ENCODE assay signal across 1 cellular context in the genomic region with DNA sequence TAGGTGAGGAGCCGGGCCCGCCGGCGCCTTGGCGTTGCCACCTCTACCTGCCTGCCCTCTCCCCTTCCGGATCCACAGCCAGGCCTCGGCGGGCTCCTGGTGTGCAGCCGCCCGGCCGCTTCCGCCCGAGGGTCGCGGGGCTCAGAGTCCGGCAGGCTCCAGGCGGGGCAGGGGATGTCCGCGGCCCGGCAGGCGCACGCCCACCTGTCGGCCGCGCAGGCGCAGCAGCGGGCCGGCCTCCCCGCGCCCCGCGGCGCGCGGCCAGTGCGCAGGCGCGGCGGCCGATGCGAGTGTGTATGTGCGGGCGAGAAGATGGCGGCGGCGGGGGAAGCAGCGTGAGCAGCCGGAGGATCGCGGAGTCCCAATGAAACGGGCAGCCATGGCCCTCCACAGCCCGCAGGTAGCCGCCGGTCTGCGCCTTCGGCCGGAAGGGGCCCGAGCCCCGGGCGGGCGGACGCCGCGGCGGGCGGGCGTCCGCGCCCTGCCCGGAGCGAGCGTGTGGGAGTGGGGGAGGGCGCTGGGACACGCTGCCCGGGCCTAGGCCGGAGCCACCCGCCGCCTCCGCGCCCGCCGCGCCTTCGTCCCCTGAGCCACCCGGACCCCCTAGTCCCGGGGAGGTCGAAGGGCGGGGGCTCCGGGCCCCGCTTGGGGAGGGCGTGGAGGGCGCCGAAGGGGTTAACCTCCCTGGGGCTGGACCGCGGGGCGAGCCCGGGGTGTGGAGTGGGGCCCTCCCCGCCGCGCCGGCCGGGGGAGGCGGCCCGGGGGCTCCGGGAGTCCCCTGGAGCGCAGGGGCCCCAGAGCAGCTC.
TF ChIP-seq lines count a peak whose summit lies in the region.

A gene with protein sequence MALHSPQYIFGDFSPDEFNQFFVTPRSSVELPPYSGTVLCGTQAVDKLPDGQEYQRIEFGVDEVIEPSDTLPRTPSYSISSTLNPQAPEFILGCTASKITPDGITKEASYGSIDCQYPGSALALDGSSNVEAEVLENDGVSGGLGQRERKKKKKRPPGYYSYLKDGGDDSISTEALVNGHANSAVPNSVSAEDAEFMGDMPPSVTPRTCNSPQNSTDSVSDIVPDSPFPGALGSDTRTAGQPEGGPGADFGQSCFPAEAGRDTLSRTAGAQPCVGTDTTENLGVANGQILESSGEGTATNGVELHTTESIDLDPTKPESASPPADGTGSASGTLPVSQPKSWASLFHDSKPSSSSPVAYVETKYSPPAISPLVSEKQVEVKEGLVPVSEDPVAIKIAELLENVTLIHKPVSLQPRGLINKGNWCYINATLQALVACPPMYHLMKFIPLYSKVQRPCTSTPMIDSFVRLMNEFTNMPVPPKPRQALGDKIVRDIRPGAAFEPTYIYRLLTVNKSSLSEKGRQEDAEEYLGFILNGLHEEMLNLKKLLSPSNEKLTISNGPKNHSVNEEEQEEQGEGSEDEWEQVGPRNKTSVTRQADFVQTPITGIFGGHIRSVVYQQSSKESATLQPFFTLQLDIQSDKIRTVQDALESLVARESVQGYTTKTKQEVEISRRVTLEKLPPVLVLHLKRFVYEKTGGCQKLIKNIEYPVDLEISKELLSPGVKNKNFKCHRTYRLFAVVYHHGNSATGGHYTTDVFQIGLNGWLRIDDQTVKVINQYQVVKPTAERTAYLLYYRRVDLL (plus strand): TSS at position 289 of the 806 bp plus-strand sequence. CDS start 91 bp downstream, at position 380.

TF ChIP-seq in K562, 482 proteins besides CTCF, POLR2A, EP300 and RAD21 (continued from another document and continues in another):
- TF ChIP-seq, protein P1, sequence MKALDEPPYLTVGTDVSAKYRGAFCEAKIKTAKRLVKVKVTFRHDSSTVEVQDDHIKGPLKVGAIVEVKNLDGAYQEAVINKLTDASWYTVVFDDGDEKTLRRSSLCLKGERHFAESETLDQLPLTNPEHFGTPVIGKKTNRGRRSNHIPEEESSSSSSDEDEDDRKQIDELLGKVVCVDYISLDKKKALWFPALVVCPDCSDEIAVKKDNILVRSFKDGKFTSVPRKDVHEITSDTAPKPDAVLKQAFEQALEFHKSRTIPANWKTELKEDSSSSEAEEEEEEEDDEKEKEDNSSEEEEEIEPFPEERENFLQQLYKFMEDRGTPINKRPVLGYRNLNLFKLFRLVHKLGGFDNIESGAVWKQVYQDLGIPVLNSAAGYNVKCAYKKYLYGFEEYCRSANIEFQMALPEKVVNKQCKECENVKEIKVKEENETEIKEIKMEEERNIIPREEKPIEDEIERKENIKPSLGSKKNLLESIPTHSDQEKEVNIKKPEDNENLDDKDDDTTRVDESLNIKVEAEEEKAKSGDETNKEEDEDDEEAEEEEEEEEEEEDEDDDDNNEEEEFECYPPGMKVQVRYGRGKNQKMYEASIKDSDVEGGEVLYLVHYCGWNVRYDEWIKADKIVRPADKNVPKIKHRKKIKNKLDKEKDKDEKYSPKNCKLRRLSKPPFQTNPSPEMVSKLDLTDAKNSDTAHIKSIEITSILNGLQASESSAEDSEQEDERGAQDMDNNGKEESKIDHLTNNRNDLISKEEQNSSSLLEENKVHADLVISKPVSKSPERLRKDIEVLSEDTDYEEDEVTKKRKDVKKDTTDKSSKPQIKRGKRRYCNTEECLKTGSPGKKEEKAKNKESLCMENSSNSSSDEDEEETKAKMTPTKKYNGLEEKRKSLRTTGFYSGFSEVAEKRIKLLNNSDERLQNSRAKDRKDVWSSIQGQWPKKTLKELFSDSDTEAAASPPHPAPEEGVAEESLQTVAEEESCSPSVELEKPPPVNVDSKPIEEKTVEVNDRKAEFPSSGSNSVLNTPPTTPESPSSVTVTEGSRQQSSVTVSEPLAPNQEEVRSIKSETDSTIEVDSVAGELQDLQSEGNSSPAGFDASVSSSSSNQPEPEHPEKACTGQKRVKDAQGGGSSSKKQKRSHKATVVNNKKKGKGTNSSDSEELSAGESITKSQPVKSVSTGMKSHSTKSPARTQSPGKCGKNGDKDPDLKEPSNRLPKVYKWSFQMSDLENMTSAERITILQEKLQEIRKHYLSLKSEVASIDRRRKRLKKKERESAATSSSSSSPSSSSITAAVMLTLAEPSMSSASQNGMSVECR (CRISPR knock-in tag; IDR thresholded peaks at IDR 0.05), result no peak; the same call in 1 of the 2 replicates
- TF ChIP-seq ZNF76 (CRISPR knock-in tag; IDR thresholded peaks at IDR 0.05; ENCODE audit: borderline replicate concordance), result no peak; the same call in 1 of the 2 replicates
- TF ChIP-seq CBX8 (IDR thresholded peaks at IDR 0.05; ENCODE audit: borderline replicate concordance, extremely low read depth, low read depth, low read length, poor library complexity, severe bottlenecking), result no peak
- no peak for TF ChIP-seq CBFB (CRISPR knock-in tag; IDR thresholded peaks at IDR 0.05)
- TF ChIP-seq, protein P2, sequence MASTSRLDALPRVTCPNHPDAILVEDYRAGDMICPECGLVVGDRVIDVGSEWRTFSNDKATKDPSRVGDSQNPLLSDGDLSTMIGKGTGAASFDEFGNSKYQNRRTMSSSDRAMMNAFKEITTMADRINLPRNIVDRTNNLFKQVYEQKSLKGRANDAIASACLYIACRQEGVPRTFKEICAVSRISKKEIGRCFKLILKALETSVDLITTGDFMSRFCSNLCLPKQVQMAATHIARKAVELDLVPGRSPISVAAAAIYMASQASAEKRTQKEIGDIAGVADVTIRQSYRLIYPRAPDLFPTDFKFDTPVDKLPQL (IDR thresholded peaks at IDR 0.05; ENCODE audit: extremely low read depth, insufficient read length), result no peak
- TF ChIP-seq NCOA1 (IDR thresholded peaks at IDR 0.05; ENCODE audit: low read depth), result no peak
- TF ChIP-seq TRIM24 (IDR thresholded peaks at IDR 0.05), result no peak
- TF ChIP-seq FOXM1 (IDR thresholded peaks at IDR 0.05; ENCODE audit: low read depth), result no peak
- no peak for TF ChIP-seq FOXM1 (CRISPR knock-in tag; IDR thresholded peaks at IDR 0.05; ENCODE audit: low read depth)
- peak; percentile 92 for TF ChIP-seq TBP (optimal IDR thresholded peaks at IDR 0.05; ENCODE audit: low read depth, low read length)
- TF ChIP-seq, protein P3, sequence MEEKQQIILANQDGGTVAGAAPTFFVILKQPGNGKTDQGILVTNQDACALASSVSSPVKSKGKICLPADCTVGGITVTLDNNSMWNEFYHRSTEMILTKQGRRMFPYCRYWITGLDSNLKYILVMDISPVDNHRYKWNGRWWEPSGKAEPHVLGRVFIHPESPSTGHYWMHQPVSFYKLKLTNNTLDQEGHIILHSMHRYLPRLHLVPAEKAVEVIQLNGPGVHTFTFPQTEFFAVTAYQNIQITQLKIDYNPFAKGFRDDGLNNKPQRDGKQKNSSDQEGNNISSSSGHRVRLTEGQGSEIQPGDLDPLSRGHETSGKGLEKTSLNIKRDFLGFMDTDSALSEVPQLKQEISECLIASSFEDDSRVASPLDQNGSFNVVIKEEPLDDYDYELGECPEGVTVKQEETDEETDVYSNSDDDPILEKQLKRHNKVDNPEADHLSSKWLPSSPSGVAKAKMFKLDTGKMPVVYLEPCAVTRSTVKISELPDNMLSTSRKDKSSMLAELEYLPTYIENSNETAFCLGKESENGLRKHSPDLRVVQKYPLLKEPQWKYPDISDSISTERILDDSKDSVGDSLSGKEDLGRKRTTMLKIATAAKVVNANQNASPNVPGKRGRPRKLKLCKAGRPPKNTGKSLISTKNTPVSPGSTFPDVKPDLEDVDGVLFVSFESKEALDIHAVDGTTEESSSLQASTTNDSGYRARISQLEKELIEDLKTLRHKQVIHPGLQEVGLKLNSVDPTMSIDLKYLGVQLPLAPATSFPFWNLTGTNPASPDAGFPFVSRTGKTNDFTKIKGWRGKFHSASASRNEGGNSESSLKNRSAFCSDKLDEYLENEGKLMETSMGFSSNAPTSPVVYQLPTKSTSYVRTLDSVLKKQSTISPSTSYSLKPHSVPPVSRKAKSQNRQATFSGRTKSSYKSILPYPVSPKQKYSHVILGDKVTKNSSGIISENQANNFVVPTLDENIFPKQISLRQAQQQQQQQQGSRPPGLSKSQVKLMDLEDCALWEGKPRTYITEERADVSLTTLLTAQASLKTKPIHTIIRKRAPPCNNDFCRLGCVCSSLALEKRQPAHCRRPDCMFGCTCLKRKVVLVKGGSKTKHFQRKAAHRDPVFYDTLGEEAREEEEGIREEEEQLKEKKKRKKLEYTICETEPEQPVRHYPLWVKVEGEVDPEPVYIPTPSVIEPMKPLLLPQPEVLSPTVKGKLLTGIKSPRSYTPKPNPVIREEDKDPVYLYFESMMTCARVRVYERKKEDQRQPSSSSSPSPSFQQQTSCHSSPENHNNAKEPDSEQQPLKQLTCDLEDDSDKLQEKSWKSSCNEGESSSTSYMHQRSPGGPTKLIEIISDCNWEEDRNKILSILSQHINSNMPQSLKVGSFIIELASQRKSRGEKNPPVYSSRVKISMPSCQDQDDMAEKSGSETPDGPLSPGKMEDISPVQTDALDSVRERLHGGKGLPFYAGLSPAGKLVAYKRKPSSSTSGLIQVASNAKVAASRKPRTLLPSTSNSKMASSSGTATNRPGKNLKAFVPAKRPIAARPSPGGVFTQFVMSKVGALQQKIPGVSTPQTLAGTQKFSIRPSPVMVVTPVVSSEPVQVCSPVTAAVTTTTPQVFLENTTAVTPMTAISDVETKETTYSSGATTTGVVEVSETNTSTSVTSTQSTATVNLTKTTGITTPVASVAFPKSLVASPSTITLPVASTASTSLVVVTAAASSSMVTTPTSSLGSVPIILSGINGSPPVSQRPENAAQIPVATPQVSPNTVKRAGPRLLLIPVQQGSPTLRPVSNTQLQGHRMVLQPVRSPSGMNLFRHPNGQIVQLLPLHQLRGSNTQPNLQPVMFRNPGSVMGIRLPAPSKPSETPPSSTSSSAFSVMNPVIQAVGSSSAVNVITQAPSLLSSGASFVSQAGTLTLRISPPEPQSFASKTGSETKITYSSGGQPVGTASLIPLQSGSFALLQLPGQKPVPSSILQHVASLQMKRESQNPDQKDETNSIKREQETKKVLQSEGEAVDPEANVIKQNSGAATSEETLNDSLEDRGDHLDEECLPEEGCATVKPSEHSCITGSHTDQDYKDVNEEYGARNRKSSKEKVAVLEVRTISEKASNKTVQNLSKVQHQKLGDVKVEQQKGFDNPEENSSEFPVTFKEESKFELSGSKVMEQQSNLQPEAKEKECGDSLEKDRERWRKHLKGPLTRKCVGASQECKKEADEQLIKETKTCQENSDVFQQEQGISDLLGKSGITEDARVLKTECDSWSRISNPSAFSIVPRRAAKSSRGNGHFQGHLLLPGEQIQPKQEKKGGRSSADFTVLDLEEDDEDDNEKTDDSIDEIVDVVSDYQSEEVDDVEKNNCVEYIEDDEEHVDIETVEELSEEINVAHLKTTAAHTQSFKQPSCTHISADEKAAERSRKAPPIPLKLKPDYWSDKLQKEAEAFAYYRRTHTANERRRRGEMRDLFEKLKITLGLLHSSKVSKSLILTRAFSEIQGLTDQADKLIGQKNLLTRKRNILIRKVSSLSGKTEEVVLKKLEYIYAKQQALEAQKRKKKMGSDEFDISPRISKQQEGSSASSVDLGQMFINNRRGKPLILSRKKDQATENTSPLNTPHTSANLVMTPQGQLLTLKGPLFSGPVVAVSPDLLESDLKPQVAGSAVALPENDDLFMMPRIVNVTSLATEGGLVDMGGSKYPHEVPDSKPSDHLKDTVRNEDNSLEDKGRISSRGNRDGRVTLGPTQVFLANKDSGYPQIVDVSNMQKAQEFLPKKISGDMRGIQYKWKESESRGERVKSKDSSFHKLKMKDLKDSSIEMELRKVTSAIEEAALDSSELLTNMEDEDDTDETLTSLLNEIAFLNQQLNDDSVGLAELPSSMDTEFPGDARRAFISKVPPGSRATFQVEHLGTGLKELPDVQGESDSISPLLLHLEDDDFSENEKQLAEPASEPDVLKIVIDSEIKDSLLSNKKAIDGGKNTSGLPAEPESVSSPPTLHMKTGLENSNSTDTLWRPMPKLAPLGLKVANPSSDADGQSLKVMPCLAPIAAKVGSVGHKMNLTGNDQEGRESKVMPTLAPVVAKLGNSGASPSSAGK (IDR thresholded peaks at IDR 0.05), result no peak
- peak; percentile 63 for TF ChIP-seq SMAD1 (IDR thresholded peaks at IDR 0.05; ENCODE audit: low read depth, low read length, partially characterized antibody)
- TF ChIP-seq E2F3 (CRISPR knock-in tag; IDR thresholded peaks at IDR 0.05), result 0 out of 2 replicates have a peak, but pooled peaks have one; percentile 24
- TF ChIP-seq PCBP2 (IDR thresholded peaks at IDR 0.05; ENCODE audit: low read depth, low read length, poor library complexity, severe bottlenecking), result peak; percentile 22
- no peak for TF ChIP-seq MXI1 (IDR thresholded peaks at IDR 0.05; ENCODE audit: low read depth, low read length)
- no peak for TF ChIP-seq PRDM10 (IDR thresholded peaks at IDR 0.05; ENCODE audit: partially characterized antibody)
- no peak for TF ChIP-seq HSF4 (CRISPR knock-in tag; IDR thresholded peaks at IDR 0.05; ENCODE audit: borderline replicate concordance)
- no peak for TF ChIP-seq ZNF695 (CRISPR knock-in tag; IDR thresholded peaks at IDR 0.05)
- TF ChIP-seq, protein P4, sequence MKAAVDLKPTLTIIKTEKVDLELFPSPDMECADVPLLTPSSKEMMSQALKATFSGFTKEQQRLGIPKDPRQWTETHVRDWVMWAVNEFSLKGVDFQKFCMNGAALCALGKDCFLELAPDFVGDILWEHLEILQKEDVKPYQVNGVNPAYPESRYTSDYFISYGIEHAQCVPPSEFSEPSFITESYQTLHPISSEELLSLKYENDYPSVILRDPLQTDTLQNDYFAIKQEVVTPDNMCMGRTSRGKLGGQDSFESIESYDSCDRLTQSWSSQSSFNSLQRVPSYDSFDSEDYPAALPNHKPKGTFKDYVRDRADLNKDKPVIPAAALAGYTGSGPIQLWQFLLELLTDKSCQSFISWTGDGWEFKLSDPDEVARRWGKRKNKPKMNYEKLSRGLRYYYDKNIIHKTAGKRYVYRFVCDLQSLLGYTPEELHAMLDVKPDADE (conservative IDR thresholded peaks at IDR 0.05; ENCODE audit: control insufficient read depth, low read depth, low read length), result peak; percentile 46; the same call in 1 of the 2 replicates
- TF ChIP-seq SP1 (CRISPR knock-in tag; IDR thresholded peaks at IDR 0.05), result no peak
- TF ChIP-seq GTF2F1 (IDR thresholded peaks at IDR 0.05; ENCODE audit: low read depth, low read length), result 0 out of 2 replicates have a peak, but pooled peaks have one; percentile 18
